ENCODE assay signal across 8 cellular contexts in the genomic region with DNA sequence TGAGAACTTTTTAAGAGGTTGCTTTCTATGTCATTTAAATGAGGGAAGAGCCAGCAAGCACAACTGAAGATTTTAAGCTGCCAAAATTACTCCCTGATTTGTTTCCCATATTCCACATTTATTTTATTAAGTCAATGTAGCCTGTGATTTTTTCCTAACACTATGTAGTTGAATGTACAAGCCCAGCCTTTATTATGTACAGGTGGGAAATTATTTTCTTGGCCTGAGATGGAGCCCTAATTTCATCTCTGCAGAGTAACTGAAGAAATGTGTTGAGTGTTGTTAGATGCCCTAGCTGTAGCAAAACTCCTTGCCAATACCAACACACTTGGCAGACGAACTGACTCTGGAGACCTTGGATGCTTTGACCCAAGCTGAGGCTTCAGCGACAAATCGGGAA.
"Had no signal": no experiment of that assay in that cellular context is flagged by ENCODE, and none has a peak within 500 bp of the region (broad histone marks: within the 10 kb centered on the region; RNA-seq: fewer than 3 reads in every experiment).

No MANE protein-coding gene starts in this region.

- H3K27ac ChIP-seq: GM23248 had no signal

- H3K4me3 Mint-ChIP-seq: H9, HFFc6 had no signal

- H3K36me3 ChIP-seq: HAP-1 had no signal

- H3K9me3 ChIP-seq: HAP-1 had no signal

- H2AFZ ChIP-seq: GM23248 had no signal

- H3K4me1 ChIP-seq: HAP-1 had no signal

- H3K4me3 ChIP-seq: GM23248, HAP-1 had no signal

- DNase-seq: GM23248, GOT3, H7, H9, HCEC 1CT, HFFc6 had no signal

- H3K27ac Mint-ChIP-seq: HFFc6 had no signal

- ATAC-seq: HCT116 had no signal
